Comparison of ENCODE assay signal across 11 cellular contexts in the genomic region with DNA sequence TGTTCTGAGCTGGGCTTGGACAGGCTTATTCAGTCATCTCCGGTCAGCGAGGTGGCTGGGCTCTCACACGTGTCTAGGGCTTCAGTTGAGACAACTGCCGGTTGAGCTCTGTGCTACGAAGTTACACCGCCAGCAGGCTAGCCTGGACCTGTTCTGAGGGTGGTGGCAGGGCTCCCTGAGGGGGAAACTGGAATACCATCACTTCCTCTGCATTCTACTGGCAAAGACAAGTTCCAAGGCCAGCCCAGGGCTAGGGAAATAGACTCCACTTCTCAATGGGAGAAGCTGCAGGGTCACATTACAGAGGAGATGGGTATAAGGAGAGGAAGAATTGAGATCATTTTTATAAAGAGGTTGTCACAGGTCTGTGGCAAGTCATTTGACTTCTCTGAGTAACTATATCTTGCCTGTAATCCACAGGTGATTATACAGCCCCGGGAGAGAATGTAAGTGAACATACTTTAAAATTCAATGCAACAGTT. TPM values are rescaled to one million over a fixed set of nuclear protein-coding genes. Genes with fewer than 3 reads are reported as not detected.
DNase-seq lines count a peak whose midpoint lies in the region; ATAC-seq and TF ChIP-seq lines count a peak whose summit lies in the region.
"Had no signal": no experiment of that assay in that cellular context is flagged by ENCODE, and none has a peak within 500 bp of the region (broad histone marks: within the 10 kb centered on the region; RNA-seq: fewer than 3 reads in every experiment).

No MANE protein-coding gene starts in this region.

- CTCF ChIA-PET in RWPE1 (lab: Yijun Ruan, JAX): interaction anchor here (1.2 kb wide), 1 partner anchor 56 kb away, joined by 5 read pairs; no protein-coding TSS in a partner anchor

- H3K4me1 ChIP-seq in psoas muscle: peaks cover 80% of the 10 kb centered on the region

- 11 to 33% (median 14%) methylated on average over 7 of the region's 7 CpGs for WGBS in psoas muscle, 3 donors

- TF ChIP-seq CTCF in RWPE1 (conservative IDR thresholded peaks at IDR 0.05; ENCODE audit: low read depth) (no peak), psoas muscle (IDR thresholded peaks at IDR 0.05) (no peak)

- DNase-seq in H7 (peak; percentile 33), RWPE1 (ENCODE audit: low spot score) (peak; percentile 91), glomerular endothelial cell (ENCODE audit: extremely low read depth, low read depth, low spot score) (peak; percentile 74), psoas muscle (peak; percentile 43 to 80), globus pallidus (ENCODE audit: low spot score) (no peak), inferior parietal cortex (ENCODE audit: extremely low spot score) (no peak), SKM-1 (lab: John Stamatoyannopoulos, UW; ENCODE audit: unreplicated experiment) (no peak)
- DNase-seq: activated gamma-delta T cell, naive B cell had no signal

- H3K36me3 ChIP-seq in H7 (replicated peaks; ENCODE audit: control insufficient read depth, insufficient read depth, low read length) (no peaks in the 10 kb centered on the region), psoas muscle (ENCODE audit: insufficient read depth in 1 of 2, low read depth in 1 of 2) (peaks cover 0 to 29% of the 10 kb centered on the region in 2 donors)

- POLR2A ChIA-PET in RWPE1 (lab: Yijun Ruan, JAX; ENCODE audit: low non-redundant PET): no interaction called here

- no peak overlapping the region for H3K4me3 ChIP-seq in H7 (ENCODE audit: insufficient read depth, low read depth, low read length)
- H3K4me3 ChIP-seq in psoas muscle: peak overlapping the region; percentile 42

- H3K9me3 ChIP-seq in psoas muscle: no peaks in the 10 kb centered on the region

- H3K27me3 ChIP-seq in H7 (ENCODE audit: control insufficient read depth, insufficient read depth, low read length) (no peaks in the 10 kb centered on the region), psoas muscle (ENCODE audit: insufficient read depth in 3 of 3, low read length in 2 of 3) (no peaks in the 10 kb centered on the region)

- ATAC-seq in psoas muscle: peak; percentile 85 to 88 (median 87)
- no peak for ATAC-seq in GM21576 (IDR thresholded peaks at IDR 0.05; ENCODE audit: unreplicated experiment)

- H3K27ac ChIP-seq in RWPE1: peak overlapping the region; percentile 82
- peak overlapping the region; percentile 91 for H3K27ac ChIP-seq in psoas muscle
- H3K27ac ChIP-seq: C4-2B had no signal

- intact Hi-C loops in psoas muscle (cut with DNase I): loop anchor here (2.0 to 5.0 kb wide), 3 partner anchors 27 to 57 kb away; no protein-coding TSS in a partner anchor

RNA-seq across cellular contexts. Expression of gene SCHIP1, which starts 42.2 kb away (rescaled TPM):
- 0.52 and 0.74 TPM in 2 replicates for total RNA-seq in H7 (2014; rRNA removed; shearing (Covaris generic))
- total RNA-seq in glomerular endothelial cell (202 and 214 TPM in 2 replicates), psoas muscle (100 to 1,000 TPM in 2 of 4 donors, 10 to 100 TPM in 2; 49.1 to 206 (median 90.3) TPM)
- polyA plus RNA-seq in psoas muscle: 100 to 1,000 TPM in 1 of 3 donors, 10 to 100 TPM in 2; 27.1 to 129 (median 68.6) TPM

Comparison
In these comparisons a context has a peak if more than half of its experiments do, and no peak if none do; other contexts are left out.
1. DNase-seq: peak in H7 (single experiment), RWPE1 (single experiment), glomerular endothelial cell (single experiment) and psoas muscle (2 of 2); none in globus pallidus (single experiment), inferior parietal cortex (single experiment) and SKM-1 (single experiment).
2. RNA of gene SCHIP1, which starts 42.2 kb away (total RNA-seq): 202 to 214 TPM in glomerular endothelial cell and 49.1 to 206 TPM in psoas muscle; 0.52 to 0.74 TPM in H7; every median in the first group is over 10 times any median in the second.